9 cellular contexts compared by ENCODE assay signal in the genomic region with DNA sequence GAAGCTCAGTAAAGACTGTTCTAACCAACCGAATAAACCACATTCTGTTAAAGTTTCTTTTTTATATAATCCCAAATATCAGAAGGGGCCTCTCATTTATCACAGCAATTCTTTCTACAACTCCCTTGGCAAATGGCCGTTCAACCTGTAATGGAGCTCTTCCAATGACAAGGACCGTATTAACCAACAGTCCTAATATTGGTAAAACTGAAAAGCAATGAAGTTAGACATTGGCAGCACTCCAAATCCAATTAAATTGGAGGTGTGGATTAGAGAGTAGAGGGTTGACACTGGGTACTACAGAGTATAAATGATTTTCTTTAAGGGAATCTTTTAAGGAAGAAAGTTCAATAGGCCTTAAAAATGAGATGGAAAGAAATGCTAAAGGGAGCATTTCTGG. TPM values are rescaled to one million over a fixed set of nuclear protein-coding genes. Genes with fewer than 3 reads are reported as not detected.
DNase-seq lines count a peak whose midpoint lies in the region; ATAC-seq and TF ChIP-seq lines count a peak whose summit lies in the region.
"Had no signal": no experiment of that assay in that cellular context is flagged by ENCODE, and none has a peak within 500 bp of the region (broad histone marks: within the 10 kb centered on the region; RNA-seq: fewer than 3 reads in every experiment).

No MANE protein-coding gene starts in this region.

- peaks cover 40% of the 10 kb centered on the region for H3K4me1 ChIP-seq in mononuclear cell (ENCODE audit: insufficient read depth, low read length)

- peaks cover 5% of the 10 kb centered on the region for H3K36me3 ChIP-seq in brain microvascular endothelial cell (replicated peaks)

- CTCF ChIA-PET in AG04450 (lab: Charles Lee) = interaction anchor here (0.9 to 4.7 kb wide), 8 partner anchors 8 to 443 kb away, joined by 3 to 26 read pairs (median 5); no protein-coding TSS in a partner anchor

- DNase-seq in AG04450 (ENCODE audit: low read depth, low spot score) (no peak), HFF-Myc (ENCODE audit: extremely low read depth, low read depth) (no peak), brain microvascular endothelial cell (no peak), DMS79 treated with DMSO at 0.1 percent for 48 hours (lab: John Stamatoyannopoulos, UW) (no peak), left colon (no peak)
- no peak for DNase-seq in activated CD8-positive, alpha-beta memory T cell treated with anti-CD3 and anti-CD28 coated beads, Interleukin-2, amount 50 U/mL, for 48 hours
- DNase-seq in activated CD4-positive, alpha-beta T cell treated with anti-CD3 and anti-CD28 coated beads, Interleukin-2, amount 50 U/mL, for 48 hours = no peak
- DNase-seq: NCI-H1694 treated with DMSO at 0.1 percent for 48 hours had no signal

- TF ChIP-seq CTCF in AG04450 (IDR thresholded peaks at IDR 0.05; ENCODE audit: low read depth, low read length) = no peak
- TF ChIP-seq CTCF in HFF-Myc (IDR thresholded peaks at IDR 0.05; ENCODE audit: low read depth, low read length, missing control alignments) = no peak
- no peak for TF ChIP-seq CTCF in brain microvascular endothelial cell (IDR thresholded peaks at IDR 0.05; ENCODE audit: low read depth, low read length, missing control alignments)

- POLR2A ChIA-PET in AG04450 (lab: Yijun Ruan, JAX) = no interaction called here

- H3K4me3 ChIP-seq in AG04450 (ENCODE audit: low read depth, low read length) = peak overlapping the region; percentile 89
- H3K4me3 ChIP-seq in HFF-Myc (replicated peaks; ENCODE audit: low read depth, low read length) = peak overlapping the region; percentile 62
- H3K4me3 ChIP-seq in brain microvascular endothelial cell (ENCODE audit: low read depth, low read length) = peak overlapping the region; percentile 90
- H3K4me3 ChIP-seq in mononuclear cell (ENCODE audit: low read length) = peak overlapping the region; percentile 82

- no peaks in the 10 kb centered on the region for H3K9me3 ChIP-seq in AG04450 (ENCODE audit: control insufficient read depth, insufficient read depth, low read length)
- no peaks in the 10 kb centered on the region for H3K9me3 ChIP-seq in mononuclear cell (ENCODE audit: low read depth, low read length)

- in situ Hi-C loops in brain microvascular endothelial cell (cut with HindIII; ENCODE audit: low pct_ligation_motif_present, low sequenced_read_pairs) = no loop called here

- H3K27me3 ChIP-seq in AG04450 (ENCODE audit: control insufficient read depth, insufficient read depth, low read length) = no peaks in the 10 kb centered on the region
- no peaks in the 10 kb centered on the region for H3K27me3 ChIP-seq in brain microvascular endothelial cell (replicated peaks)
- H3K27me3 ChIP-seq in mononuclear cell (ENCODE audit: insufficient read depth, low read length) = no peaks in the 10 kb centered on the region

- no peak overlapping the region for H3K27ac ChIP-seq in AG04450 (ENCODE audit: low read depth, low read length)
- H3K27ac ChIP-seq in brain microvascular endothelial cell = peak overlapping the region; percentile 95

- intact Hi-C loops in left colon (cut with DNase I, micrococcal nuclease) = no loop called here

- ATAC-seq in left colon = no peak

RNA-seq across cellular contexts. Expression of a gene that starts 0.8 kb away (rescaled TPM):
- 74.2 and 110 TPM in 2 replicates for polyA plus RNA-seq in AG04450 (2011; rRNA removed)
- 37.8 and 76.2 TPM in 2 replicates for polyA minus RNA-seq in AG04450 (2011; rRNA and poly(A)+ RNA removed)
- 100 TPM for total RNA-seq in mononuclear cell
- 100 to 1,000 TPM; 108 to 125 TPM for total RNA-seq in left colon

RNA-seq across cellular contexts. Expression of a gene that starts 22.7 kb away (rescaled TPM):
- 2.3 and 4.3 TPM in 2 replicates for polyA plus RNA-seq in AG04450 (2011; rRNA removed)
- 0.23 and 1.3 TPM in 2 replicates for polyA minus RNA-seq in AG04450 (2011; rRNA and poly(A)+ RNA removed)
- 1.2 TPM for total RNA-seq in mononuclear cell
- 1 to 10 TPM; 1.7 to 2.2 TPM for total RNA-seq in left colon
